ENCODE assay signal across 22 cellular contexts in the genomic region with DNA sequence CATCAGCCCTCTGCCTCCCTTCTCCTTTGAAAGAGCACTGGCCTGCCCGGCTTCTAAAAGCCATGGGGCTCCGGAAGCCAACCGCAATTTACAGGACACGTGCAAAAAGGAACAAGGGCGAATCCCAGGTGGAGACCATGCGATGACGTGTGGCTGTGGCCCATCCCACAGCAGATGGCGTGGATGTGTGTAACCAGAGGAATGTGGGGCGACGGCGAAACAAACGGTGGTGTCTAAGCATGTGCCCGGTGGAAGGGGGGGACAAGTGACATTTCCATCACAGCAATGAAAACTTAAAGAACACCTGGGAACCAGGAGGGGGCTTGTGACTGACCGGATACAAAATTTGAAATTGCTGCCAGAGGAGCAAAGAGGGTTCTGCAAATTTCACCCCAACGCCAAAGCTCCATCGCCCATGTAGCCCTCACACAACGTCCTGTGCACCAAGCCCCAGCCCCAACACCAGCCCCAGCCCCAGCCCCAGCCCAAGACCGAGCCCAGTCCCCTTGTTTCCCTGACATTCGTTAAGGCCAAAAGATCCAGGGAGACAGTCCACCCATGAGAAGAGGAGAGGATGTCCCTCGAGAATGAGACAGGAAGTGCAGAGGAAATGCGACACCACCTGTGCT.
"Had no signal": no experiment of that assay in that cellular context is flagged by ENCODE, and none has a peak within 500 bp of the region (broad histone marks: within the 10 kb centered on the region; RNA-seq: fewer than 3 reads in every experiment).

No MANE protein-coding gene starts in this region.

- H3K27ac Mint-ChIP-seq: activated CD4-positive, alpha-beta T cell treated with anti-CD3 and anti-CD28 coated beads, Interleukin-2, amount 10 ng/mL, durations not matched to agents 7 days and 5 days; activated CD8-positive, alpha-beta T cell treated with anti-CD3 and anti-CD28 coated beads for 36 hours; activated naive CD4-positive, alpha-beta T cell treated with anti-CD3 and anti-CD28 coated beads, Interleukin-2, amount 50 U/mL, for 72 hours; activated T-helper 17 cell treated with anti-CD3 and anti-CD28 coated beads, Interleukin-2, amount 50 U/mL, for 72 hours had no signal

- FAIRE-seq: TTC549 had no signal

- H3K9me3 Mint-ChIP-seq: activated CD4-positive, alpha-beta T cell treated with anti-CD3 and anti-CD28 coated beads, Interleukin-2, amount 10 ng/mL, durations not matched to agents 7 days and 5 days; activated CD8-positive, alpha-beta T cell treated with anti-CD3 and anti-CD28 coated beads for 36 hours; activated naive CD4-positive, alpha-beta T cell treated with anti-CD3 and anti-CD28 coated beads, Interleukin-2, amount 50 U/mL, for 72 hours; activated T-helper 17 cell treated with anti-CD3 and anti-CD28 coated beads, Interleukin-2, amount 50 U/mL, for 72 hours; neural crest cell had no signal

- H3K4me3 Mint-ChIP-seq: activated CD4-positive, alpha-beta T cell treated with anti-CD3 and anti-CD28 coated beads, Interleukin-2, amount 10 ng/mL, durations not matched to agents 7 days and 5 days; activated CD8-positive, alpha-beta T cell treated with anti-CD3 and anti-CD28 coated beads for 36 hours; activated T-helper 17 cell treated with anti-CD3 and anti-CD28 coated beads, Interleukin-2, amount 50 U/mL, for 72 hours had no signal

- ATAC-seq: activated CD8-positive, alpha-beta T cell treated with anti-CD3 and anti-CD28 coated beads for 36 hours; activated naive CD4-positive, alpha-beta T cell treated with anti-CD3 and anti-CD28 coated beads, Interleukin-2, amount 50 U/mL, for 72 hours; activated T-helper 17 cell treated with anti-CD3 and anti-CD28 coated beads, Interleukin-2, amount 50 U/mL, for 72 hours; gastrocnemius medialis; mucosa of descending colon; psoas muscle; right cardiac atrium; stimulated activated naive CD8-positive, alpha-beta T cell treated with anti-CD3 and anti-CD28 coated beads, Interleukin-15, Interleukin-2, amounts not matched to agents 100 U/mL and 50 U/mL, for 24 hours had no signal

- DNase-seq: activated CD4-positive, alpha-beta T cell treated with anti-CD3 and anti-CD28 coated beads, Interleukin-2, amount 10 ng/mL, durations not matched to agents 7 days and 5 days; activated CD4-positive, CD25-positive, alpha-beta regulatory T cell treated with anti-CD3 and anti-CD28 coated beads, Interleukin-2, amount 50 U/mL, for 72 hours; activated CD8-positive, alpha-beta T cell treated with anti-CD3 and anti-CD28 coated beads for 36 hours; activated T-cell treated with anti-CD3 and anti-CD28 coated beads, Interleukin-2, amount 50 U/mL, for 1 hour; brain microvascular endothelial cell; central memory CD4-positive, alpha-beta T cell; colonic mucosa; esophagus squamous epithelium; gastrocnemius medialis; hippocampal formation; mesenchymal stem cell; mucosa of descending colon; stimulated activated CD4-positive, alpha-beta T cell treated with anti-CD3 and anti-CD28 coated beads, Interleukin-12 subunit alpha, Interleukin-12 subunit beta, amount 100 ng/mL, for 4 hours; stimulated activated CD4-positive, alpha-beta T cell treated with anti-CD3 and anti-CD28 coated beads, Interleukin-4, amount 100 ng/mL, for 4 hours; stimulated activated naive CD8-positive, alpha-beta T cell treated with anti-CD3 and anti-CD28 coated beads, Interleukin-15, Interleukin-2, amounts not matched to agents 100 U/mL and 50 U/mL, for 24 hours; WERI-Rb-1 had no signal
